ENCODE assay signal across 6 cellular contexts in genomic region chr2:156958374-156958773, GRCh38.
"Had no signal": no experiment of that assay in that cellular context is flagged by ENCODE, and none has a peak within 500 bp of the region (broad histone marks: within the 10 kb centered on the region; RNA-seq: fewer than 3 reads in every experiment).

No MANE protein-coding gene starts in this region.

- H3K4me1 Mint-ChIP-seq: GM23338, H9 had no signal

- H3K4me3 Mint-ChIP-seq: GM23338, H9 had no signal

- H2AFZ ChIP-seq: GM23338 had no signal

- H3K27ac ChIP-seq: HL-60 had no signal

- H3K4me2 ChIP-seq: GM23338 had no signal

- ATAC-seq: GM23338, HepG2 had no signal

- DNase-seq: H9, HCEC 1CT, KBM-7 had no signal

- H3K27ac Mint-ChIP-seq: GM23338, H9 had no signal

- H3K4me3 ChIP-seq: GM23338 had no signal
